Comparison of ENCODE assay signal across 10 cellular contexts in the genomic region with DNA sequence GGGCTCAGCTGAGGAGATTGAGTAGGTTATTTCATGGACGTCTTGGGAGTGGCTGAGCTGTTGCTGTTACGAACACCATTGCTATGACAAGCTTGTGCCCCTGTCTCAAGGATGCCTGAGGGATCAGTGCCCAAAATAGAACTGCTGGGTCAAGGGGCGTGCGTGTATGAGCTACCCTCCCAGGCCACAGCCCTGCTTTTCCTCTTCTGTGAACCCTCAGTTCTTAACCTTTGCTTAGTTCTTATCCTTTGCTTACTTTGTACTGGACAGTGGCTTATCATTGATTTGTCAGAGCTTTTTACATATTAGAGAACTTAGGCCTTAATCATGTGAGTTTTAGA. TPM values are rescaled to one million over a fixed set of nuclear protein-coding genes. Genes with fewer than 3 reads are reported as not detected.
DNase-seq lines count a peak whose midpoint lies in the region; ATAC-seq lines count a peak whose summit lies in the region.
"Had no signal": no experiment of that assay in that cellular context is flagged by ENCODE, and none has a peak within 500 bp of the region (broad histone marks: within the 10 kb centered on the region; RNA-seq: fewer than 3 reads in every experiment).

No MANE protein-coding gene starts in this region.

- H3K27me3 Mint-ChIP-seq in T-helper 2 cell treated with Interferon-gamma antibody and Interleukin-4, amounts not matched to agents 5 μg/mL and 100 μg/mL, for 36 hours (ENCODE audit: low read depth), result no peaks in the 10 kb centered on the region
- peaks cover 20 to 52% (median 22%) of the 10 kb centered on the region in 3 donors for H3K27me3 Mint-ChIP-seq in immature natural killer cell (ENCODE audit: low read depth in 3 of 3)

- intact Hi-C loops in Right ventricle myocardium inferior (cut with DNase I), result no loop called here
- intact Hi-C loops in left ventricle myocardium superior (cut with micrococcal nuclease), result no loop called here

- no peak for ATAC-seq in Right ventricle myocardium inferior
- ATAC-seq in left ventricle myocardium superior, result no peak
- ATAC-seq in HG03175 (IDR thresholded peaks at IDR 0.05; ENCODE audit: unreplicated experiment), result no peak

- peaks cover 35% of the 10 kb centered on the region for H3K4me1 Mint-ChIP-seq in T-helper 2 cell treated with Interferon-gamma antibody and Interleukin-4, amounts not matched to agents 5 μg/mL and 100 μg/mL, for 36 hours (ENCODE audit: low read depth)
- H3K4me1 Mint-ChIP-seq in immature natural killer cell, result peaks cover 39 to 53% of the 10 kb centered on the region in 2 donors

- peaks cover 67% of the 10 kb centered on the region for H3K36me3 Mint-ChIP-seq in T-helper 2 cell treated with Interferon-gamma antibody and Interleukin-4, amounts not matched to agents 5 μg/mL and 100 μg/mL, for 36 hours (ENCODE audit: low read depth)
- peaks cover 12 to 22% (median 17%) of the 10 kb centered on the region in 3 donors for H3K36me3 Mint-ChIP-seq in immature natural killer cell

- peak overlapping the region; percentile 93 for H3K27ac Mint-ChIP-seq in T-helper 2 cell treated with Interferon-gamma antibody and Interleukin-4, amounts not matched to agents 5 μg/mL and 100 μg/mL, for 36 hours
- H3K27ac Mint-ChIP-seq in immature natural killer cell, result peak overlapping the region; percentile 90 to 97 (median 96)

- H3K9me3 Mint-ChIP-seq in T-helper 2 cell treated with Interferon-gamma antibody and Interleukin-4, amounts not matched to agents 5 μg/mL and 100 μg/mL, for 36 hours, result no peaks in the 10 kb centered on the region
- no peaks in the 10 kb centered on the region for H3K9me3 Mint-ChIP-seq in immature natural killer cell

- DNase-seq in Right ventricle myocardium inferior (ENCODE audit: missing footprints) (peak; percentile 31), left ventricle myocardium superior (no peak), immature natural killer cell (no peak), ureter (ENCODE audit: low spot score) (no peak), NCI-H1048 (lab: John Stamatoyannopoulos, UW) (no peak), globus pallidus (ENCODE audit: low spot score) (no peak)
- DNase-seq in T-helper 2 cell treated with Interferon-gamma antibody and Interleukin-4, amounts not matched to agents 5 μg/mL and 100 μg/mL, for 36 hours (ENCODE audit: low spot score), result no peak
- DNase-seq: C1 segment of cervical spinal cord, left ventricle myocardium inferior had no signal

- peak overlapping the region; percentile 76 for H3K4me3 Mint-ChIP-seq in T-helper 2 cell treated with Interferon-gamma antibody and Interleukin-4, amounts not matched to agents 5 μg/mL and 100 μg/mL, for 36 hours
- peak overlapping the region; percentile 52 to 79 (median 71) for H3K4me3 Mint-ChIP-seq in immature natural killer cell

RNA-seq across cellular contexts. Expression of a gene that starts 9.0 kb away (rescaled TPM):
- total RNA-seq in Right ventricle myocardium inferior (6.6 TPM), left ventricle myocardium superior (6.0 TPM), ureter (20.7 TPM)
- polyA plus RNA-seq in immature natural killer cell, result 100 to 1,000 TPM; 164 to 417 (median 169) TPM

RNA-seq across cellular contexts. Expression of a gene that starts 19.2 kb away (rescaled TPM):
- total RNA-seq in Right ventricle myocardium inferior, result 142 TPM
- 148 TPM for total RNA-seq in left ventricle myocardium superior
- polyA plus RNA-seq in immature natural killer cell, result 100 to 1,000 TPM; 182 to 288 (median 237) TPM
- total RNA-seq in ureter, result 138 TPM

RNA-seq across cellular contexts. Expression of a gene that starts 27.8 kb away (rescaled TPM):
- total RNA-seq in Right ventricle myocardium inferior (361 TPM), left ventricle myocardium superior (337 TPM), ureter (213 TPM)
- 100 to 1,000 TPM; 225 to 320 (median 280) TPM for polyA plus RNA-seq in immature natural killer cell

RNA-seq across cellular contexts. Expression of a gene that starts 36.1 kb away (rescaled TPM):
- 7.7 TPM for total RNA-seq in Right ventricle myocardium inferior
- total RNA-seq in left ventricle myocardium superior, result 9.4 TPM
- 10 to 100 TPM in 1 of 3 donors, 1 to 10 TPM in 2; 4.5 to 13.3 (median 5.2) TPM for polyA plus RNA-seq in immature natural killer cell
- total RNA-seq in ureter, result 21.4 TPM

RNA-seq across cellular contexts. Expression of a gene that starts 49.6 kb away (rescaled TPM):
- 69.3 TPM for total RNA-seq in Right ventricle myocardium inferior
- 94.0 TPM for total RNA-seq in left ventricle myocardium superior
- 100 to 1,000 TPM; 227 to 382 (median 255) TPM for polyA plus RNA-seq in immature natural killer cell
- total RNA-seq in ureter, result 223 TPM
